ENCODE assay signal across 2 cellular contexts in genomic region chr1:8992936-8993687, GRCh38.
TF ChIP-seq lines count a peak whose summit lies in the region.

No MANE protein-coding gene starts in this region.

TF ChIP-seq in IMR-90, 13 proteins besides CTCF, POLR2A, EP300 and RAD21:
- TF ChIP-seq RCOR1 (IDR thresholded peaks at IDR 0.05; ENCODE audit: insufficient replicate concordance, low read length) = no peak
- TF ChIP-seq MAFK (IDR thresholded peaks at IDR 0.05; ENCODE audit: low read depth, low read length) = no peak
- no peak for TF ChIP-seq MXI1 (IDR thresholded peaks at IDR 0.05; ENCODE audit: borderline replicate concordance, low read depth, low read length)
- no peak for TF ChIP-seq BHLHE40 (IDR thresholded peaks at IDR 0.05; ENCODE audit: low read depth, low read length)

TF ChIP-seq in endothelial cell of umbilical vein, 7 proteins besides CTCF, POLR2A, EP300 and RAD21:
- TF ChIP-seq MAX (IDR thresholded peaks at IDR 0.05; ENCODE audit: insufficient read depth, insufficient read length) (no peak), POLR2AphosphoS5 (IDR thresholded peaks at IDR 0.05; ENCODE audit: insufficient read depth, low read depth, low read length) (no peak), MYC (IDR thresholded peaks at IDR 0.05; ENCODE audit: low read depth, low read length) (no peak), FOS (IDR thresholded peaks at IDR 0.05; ENCODE audit: borderline replicate concordance, insufficient read depth, low read length) (no peak), JUN (IDR thresholded peaks at IDR 0.05; ENCODE audit: borderline replicate concordance, insufficient read depth, insufficient read length, low read depth) (no peak), GATA2 (IDR thresholded peaks at IDR 0.05; ENCODE audit: insufficient read depth, insufficient read length, low read depth, low read length) (no peak), EZH2 (IDR thresholded peaks at IDR 0.05; ENCODE audit: borderline replicate concordance, low read depth, low read length, severe bottlenecking) (no peak)
